15 cellular contexts compared by ENCODE assay signal in the genomic region with DNA sequence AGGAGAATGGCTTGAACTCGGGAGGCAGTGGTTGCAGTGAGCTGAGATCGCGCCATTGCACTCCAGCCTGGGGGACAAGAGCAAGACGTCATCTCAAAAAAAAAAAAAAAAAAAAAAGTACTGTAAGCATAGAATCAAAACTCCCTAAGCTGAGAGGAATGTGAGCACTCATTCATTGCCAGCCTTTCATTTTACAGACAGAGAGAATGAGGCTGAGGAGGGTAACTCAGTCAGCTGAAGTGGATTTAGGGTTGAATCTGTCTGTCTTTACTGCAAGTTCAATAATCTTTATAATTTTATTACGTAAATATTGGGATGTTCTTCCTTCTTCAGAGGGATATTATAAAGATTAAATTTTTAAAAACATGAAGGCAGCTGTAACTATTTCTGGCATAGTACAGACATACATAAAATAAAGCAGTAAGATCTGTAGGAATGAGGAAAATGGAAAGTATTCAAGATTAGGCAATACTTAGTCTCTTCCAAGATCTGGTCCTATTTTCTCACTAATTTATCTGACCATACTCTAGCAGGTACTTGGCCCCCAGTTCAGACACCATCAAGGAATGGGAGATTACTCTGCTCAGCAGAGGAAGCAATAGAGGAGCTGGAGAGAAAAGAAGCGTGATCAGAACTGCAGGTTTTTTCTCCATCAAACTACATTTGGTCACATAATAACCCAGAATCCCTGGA. TPM values are rescaled to one million over a fixed set of nuclear protein-coding genes. Genes with fewer than 3 reads are reported as not detected.
DNase-seq lines count a peak whose midpoint lies in the region; ATAC-seq and TF ChIP-seq lines count a peak whose summit lies in the region.
"Had no signal": no experiment of that assay in that cellular context is flagged by ENCODE, and none has a peak within 500 bp of the region (broad histone marks: within the 10 kb centered on the region; RNA-seq: fewer than 3 reads in every experiment).

No MANE protein-coding gene starts in this region.

- H4K5ac ChIP-seq in IMR-90 (ENCODE audit: low read depth, low read length) = no peak overlapping the region

- DNase-seq in IMR-90 = no peak
- DNase-seq in choroid plexus epithelial cell (ENCODE audit: low read depth) = peak; percentile 12
- peak; percentile 19 for DNase-seq in mesenchymal stem cell
- no peak for DNase-seq in type B pancreatic cell (ENCODE audit: extremely low spot score, unreplicated experiment)
- no peak for DNase-seq in activated CD8-positive, alpha-beta T cell treated with anti-CD3 and anti-CD28 coated beads, Interleukin-2, amount 10 ng/mL, durations not matched to agents 7 days and 5 days
- no peak for DNase-seq in heart right ventricle
- DNase-seq in stimulated activated naive CD8-positive, alpha-beta T cell treated with anti-CD3 and anti-CD28 coated beads, Interleukin-15, amount 100 ng/mL, for 72 hours = no peak
- DNase-seq: BE2C; CD4-positive, alpha-beta memory T cell; DMS79; GM23248 had no signal

- H4K91ac ChIP-seq in IMR-90 (ENCODE audit: insufficient read depth, low read depth, low read length) = no peak overlapping the region
- H4K91ac ChIP-seq in mesenchymal stem cell (ENCODE audit: low read length) = no peak overlapping the region

- TF ChIP-seq POLR2A in IMR-90 (IDR thresholded peaks at IDR 0.05; ENCODE audit: low read depth, low read length) = no peak

- no TSS peak for BruUV-seq in IMR-90 (replicated peaks; lab: Mats Ljungman, UMichigan)

- no peak overlapping the region for H2AFZ ChIP-seq in IMR-90 (replicated peaks; ENCODE audit: low read length, poor library complexity)
- H2AFZ ChIP-seq in mesenchymal stem cell (ENCODE audit: low read depth, low read length) = no peak overlapping the region
- H2AFZ ChIP-seq: GM23248 had no signal

- no peak overlapping the region for H3K4me3 Mint-ChIP-seq in type B pancreatic cell
- no peak overlapping the region for H3K4me3 Mint-ChIP-seq in activated CD8-positive, alpha-beta T cell treated with anti-CD3 and anti-CD28 coated beads, Interleukin-2, amount 10 ng/mL, durations not matched to agents 7 days and 5 days
- H3K4me3 Mint-ChIP-seq in stimulated activated naive CD8-positive, alpha-beta T cell treated with anti-CD3 and anti-CD28 coated beads, Interleukin-15, amount 100 ng/mL, for 72 hours = no peak overlapping the region
- H3K4me3 Mint-ChIP-seq: CD4-positive, alpha-beta memory T cell had no signal

- H3K23ac ChIP-seq in IMR-90 (ENCODE audit: low read depth, low read length) = no peak overlapping the region
- no peak overlapping the region for H3K23ac ChIP-seq in mesenchymal stem cell (ENCODE audit: low read length in 2 of 2)

- no peak overlapping the region for H2BK15ac ChIP-seq in IMR-90 (ENCODE audit: low read depth, low read length)
- no peak overlapping the region for H2BK15ac ChIP-seq in mesenchymal stem cell (ENCODE audit: low read depth, poor library complexity, severe bottlenecking)

- H3K27ac ChIP-seq in IMR-90 (ENCODE audit: insufficient read depth, low read length) = no peak overlapping the region
- H3K27ac ChIP-seq in mesenchymal stem cell (ENCODE audit: low read length, poor library complexity, severe bottlenecking) = no peak overlapping the region
- H3K27ac ChIP-seq in heart right ventricle = no peak overlapping the region
- H3K27ac ChIP-seq: C4-2B, GM23248, HL-60 had no signal

- CTCF ChIA-PET in IMR-90 (lab: Yijun Ruan, JAX) = no interaction called here
- CTCF ChIA-PET in activated CD8-positive, alpha-beta T cell treated with anti-CD3 and anti-CD28 coated beads, Interleukin-2, amount 10 ng/mL, durations not matched to agents 7 days and 5 days (lab: Charles Lee) = interaction anchor here (1.3 kb wide), 1 partner anchor 12 kb away, joined by 4 read pairs; no protein-coding TSS in a partner anchor

- no peak overlapping the region for H3K4me2 ChIP-seq in IMR-90 (ENCODE audit: low read depth, low read length)
- H3K4me2 ChIP-seq in mesenchymal stem cell (ENCODE audit: low read length, poor library complexity, severe bottlenecking) = no peak overlapping the region

- H3K4ac ChIP-seq in IMR-90 (ENCODE audit: low read depth, low read length) (no peak overlapping the region), mesenchymal stem cell (ENCODE audit: low read depth in 1 of 2, low read length in 2 of 2) (no peak overlapping the region)

- H3K4me3 ChIP-seq in IMR-90 (ENCODE audit: insufficient read depth, low read depth, low read length) (no peak overlapping the region), choroid plexus epithelial cell (ENCODE audit: low read depth, low read length) (no peak overlapping the region), mesenchymal stem cell (ENCODE audit: insufficient read depth in 1 of 2, low read depth in 1 of 2, low read length in 2 of 2) (no peak overlapping the region), heart right ventricle (no peak overlapping the region)
- H3K4me3 ChIP-seq: GM23248 had no signal

- H3K27me3 ChIP-seq in IMR-90 (ENCODE audit: control insufficient read depth, insufficient read depth, low read length) = no peaks in the 10 kb centered on the region
- H3K27me3 ChIP-seq in mesenchymal stem cell (ENCODE audit: control insufficient read depth in 1 of 2, insufficient read depth in 1 of 2, low read length in 2 of 2) = no peaks in the 10 kb centered on the region
- peaks cover 0 to 7% (median 0%) of the 10 kb centered on the region in 7 donors for H3K27me3 ChIP-seq in heart right ventricle
- H3K27me3 ChIP-seq: BE2C had no signal

- H3K9me3 ChIP-seq in IMR-90 (ENCODE audit: control insufficient read depth, insufficient read depth, low read length) = no peaks in the 10 kb centered on the region; the same call in 1 of the 2 replicates
- no peaks in the 10 kb centered on the region for H3K9me3 ChIP-seq in mesenchymal stem cell (ENCODE audit: control insufficient read depth, low read length)
- H3K9me3 ChIP-seq in heart right ventricle = no peaks in the 10 kb centered on the region
- H3K9me3 ChIP-seq: BE2C had no signal

- H3K18ac ChIP-seq in IMR-90 (ENCODE audit: low read depth, low read length) (no peak overlapping the region), mesenchymal stem cell (ENCODE audit: low read depth in 1 of 2, low read length in 2 of 2) (no peak overlapping the region)

- H3K27me3 Mint-ChIP-seq in type B pancreatic cell = peaks cover 6% of the 10 kb centered on the region
- H3K27me3 Mint-ChIP-seq in activated CD8-positive, alpha-beta T cell treated with anti-CD3 and anti-CD28 coated beads, Interleukin-2, amount 10 ng/mL, durations not matched to agents 7 days and 5 days (ENCODE audit: low read depth) = peaks cover 11% of the 10 kb centered on the region
- H3K27me3 Mint-ChIP-seq in stimulated activated naive CD8-positive, alpha-beta T cell treated with anti-CD3 and anti-CD28 coated beads, Interleukin-15, amount 100 ng/mL, for 72 hours = peaks cover 42% of the 10 kb centered on the region

- no peak overlapping the region for H3K9ac ChIP-seq in IMR-90 (ENCODE audit: low read depth, low read length)
- no peak overlapping the region for H3K9ac ChIP-seq in mesenchymal stem cell (ENCODE audit: low read length)
- H3K9ac ChIP-seq: GM23248 had no signal

- H2AK9ac ChIP-seq in IMR-90 (replicated peaks; ENCODE audit: low read depth, low read length, poor library complexity) = no peak overlapping the region

- H2BK12ac ChIP-seq in mesenchymal stem cell (ENCODE audit: low read length in 2 of 2) = no peak overlapping the region

- H2BK5ac ChIP-seq in IMR-90 (ENCODE audit: low read depth, low read length, poor library complexity, severe bottlenecking) = no peak overlapping the region
- H2BK5ac ChIP-seq in mesenchymal stem cell (ENCODE audit: low read depth, low read length, poor library complexity, severe bottlenecking) = no peak overlapping the region

- H2AK5ac ChIP-seq in IMR-90 (ENCODE audit: low read depth, low read length) = no peak overlapping the region
- no peak overlapping the region for H2AK5ac ChIP-seq in mesenchymal stem cell (ENCODE audit: low read length, severe bottlenecking)

- H3K9me3 Mint-ChIP-seq in type B pancreatic cell = no peaks in the 10 kb centered on the region
- H3K9me3 Mint-ChIP-seq in activated CD8-positive, alpha-beta T cell treated with anti-CD3 and anti-CD28 coated beads, Interleukin-2, amount 10 ng/mL, durations not matched to agents 7 days and 5 days (ENCODE audit: insufficient read depth) = no peaks in the 10 kb centered on the region
- no peaks in the 10 kb centered on the region for H3K9me3 Mint-ChIP-seq in stimulated activated naive CD8-positive, alpha-beta T cell treated with anti-CD3 and anti-CD28 coated beads, Interleukin-15, amount 100 ng/mL, for 72 hours
- H3K9me3 Mint-ChIP-seq: CD4-positive, alpha-beta memory T cell had no signal

- H3K4me1 ChIP-seq in IMR-90 (ENCODE audit: control insufficient read depth, insufficient read depth, low read length) (no peaks in the 10 kb centered on the region), mesenchymal stem cell (ENCODE audit: control insufficient read depth, insufficient read depth, low read depth, low read length) (no peaks in the 10 kb centered on the region), heart right ventricle (peaks cover 0 to 42% (median 0%) of the 10 kb centered on the region in 9 donors)
- H3K4me1 ChIP-seq: BE2C had no signal

- H3K4me1 Mint-ChIP-seq in type B pancreatic cell (ENCODE audit: unreplicated experiment) = no peaks in the 10 kb centered on the region
- no peaks in the 10 kb centered on the region for H3K4me1 Mint-ChIP-seq in activated CD8-positive, alpha-beta T cell treated with anti-CD3 and anti-CD28 coated beads, Interleukin-2, amount 10 ng/mL, durations not matched to agents 7 days and 5 days (ENCODE audit: low read depth)
- H3K4me1 Mint-ChIP-seq in stimulated activated naive CD8-positive, alpha-beta T cell treated with anti-CD3 and anti-CD28 coated beads, Interleukin-15, amount 100 ng/mL, for 72 hours = no peaks in the 10 kb centered on the region
- H3K4me1 Mint-ChIP-seq: CD4-positive, alpha-beta memory T cell had no signal

- H3K56ac ChIP-seq in IMR-90 (ENCODE audit: extremely low read depth, insufficient read depth, low read length) = no peak overlapping the region

- ATAC-seq in IMR-90 (ENCODE audit: low read depth) = no peak
- ATAC-seq in activated CD8-positive, alpha-beta T cell treated with anti-CD3 and anti-CD28 coated beads, Interleukin-2, amount 10 ng/mL, durations not matched to agents 7 days and 5 days = no peak
- no peak for ATAC-seq in heart right ventricle
- ATAC-seq in stimulated activated naive CD8-positive, alpha-beta T cell treated with anti-CD3 and anti-CD28 coated beads, Interleukin-15, amount 100 ng/mL, for 72 hours = no peak
- ATAC-seq: HCT116 had no signal

- no peak overlapping the region for H2BK120ac ChIP-seq in IMR-90 (ENCODE audit: low read depth, low read length)
- no peak overlapping the region for H2BK120ac ChIP-seq in mesenchymal stem cell (ENCODE audit: low read depth, low read length)

- no CpG with 5 or more reads among the region's 6 CpGs for WGBS in IMR-90 (ENCODE audit: extremely low coverage in 2 of 2, insufficient read length in 1 of 2), 2 experiments
- 75% methylated on average over 2 of the region's 6 CpGs for WGBS in mesenchymal stem cell
- 71 to 77% methylated on average over 6 of the region's 6 CpGs for WGBS in heart right ventricle, 2 donors

- H4K8ac ChIP-seq in IMR-90 (ENCODE audit: low read depth in 2 of 2, low read length in 2 of 2) (no peak overlapping the region), mesenchymal stem cell (ENCODE audit: low read length) (no peak overlapping the region)

- H3K36me3 Mint-ChIP-seq in type B pancreatic cell = no peaks in the 10 kb centered on the region
- no peaks in the 10 kb centered on the region for H3K36me3 Mint-ChIP-seq in activated CD8-positive, alpha-beta T cell treated with anti-CD3 and anti-CD28 coated beads, Interleukin-2, amount 10 ng/mL, durations not matched to agents 7 days and 5 days (ENCODE audit: low read depth)
- H3K36me3 Mint-ChIP-seq: CD4-positive, alpha-beta memory T cell had no signal

- intact Hi-C loops in IMR-90 (cut with micrococcal nuclease) (no loop called here), heart right ventricle (cut with DNase I) (no loop called here)

- H3K79me1 ChIP-seq in IMR-90 (ENCODE audit: low read depth in 1 of 2, low read length in 2 of 2) (no peaks in the 10 kb centered on the region), mesenchymal stem cell (replicated peaks; ENCODE audit: low read length, poor library complexity, severe bottlenecking) (no peaks in the 10 kb centered on the region)

- in situ Hi-C loops in IMR-90 (cut with MboI; ENCODE audit: low sequenced_read_pairs) = no loop called here

- no peaks in the 10 kb centered on the region; the same call in 1 of the 2 replicates for H3K9me1 ChIP-seq in IMR-90 (ENCODE audit: insufficient read depth, low read length)

- dilution Hi-C loops in IMR-90 (cut with HindIII; ENCODE audit: low sequenced_read_pairs, unreplicated experiment) = no loop called here

- POLR2A ChIA-PET in IMR-90 (lab: Charles Lee; ENCODE audit: unreplicated experiment) = no interaction called here
- POLR2A ChIA-PET in activated CD8-positive, alpha-beta T cell treated with anti-CD3 and anti-CD28 coated beads, Interleukin-2, amount 10 ng/mL, durations not matched to agents 7 days and 5 days (lab: Charles Lee) = no interaction called here

- H3K36me3 ChIP-seq in IMR-90 (ENCODE audit: control insufficient read depth, insufficient read depth, low read length) = no peaks in the 10 kb centered on the region
- H3K36me3 ChIP-seq in mesenchymal stem cell (ENCODE audit: control insufficient read depth in 1 of 2, insufficient read depth in 2 of 2, low read depth in 1 of 2, low read length in 2 of 2) = no peaks in the 10 kb centered on the region
- H3K36me3 ChIP-seq in heart right ventricle = no peaks in the 10 kb centered on the region
- H3K36me3 ChIP-seq: BE2C had no signal

- no peak for TF ChIP-seq RAD21 in IMR-90 (IDR thresholded peaks at IDR 0.05; ENCODE audit: low read length)

- peak overlapping the region; percentile 50 for H3K27ac Mint-ChIP-seq in type B pancreatic cell
- no peak overlapping the region for H3K27ac Mint-ChIP-seq in activated CD8-positive, alpha-beta T cell treated with anti-CD3 and anti-CD28 coated beads, Interleukin-2, amount 10 ng/mL, durations not matched to agents 7 days and 5 days
- no peak overlapping the region for H3K27ac Mint-ChIP-seq in stimulated activated naive CD8-positive, alpha-beta T cell treated with anti-CD3 and anti-CD28 coated beads, Interleukin-15, amount 100 ng/mL, for 72 hours

- H3K14ac ChIP-seq in IMR-90 (replicated peaks; ENCODE audit: low read depth, low read length) = no peak overlapping the region
- H3K14ac ChIP-seq in mesenchymal stem cell (ENCODE audit: low read length in 2 of 2) = no peak overlapping the region

- no peak for TF ChIP-seq CTCF in IMR-90 (conservative IDR thresholded peaks at IDR 0.05; ENCODE audit: low read depth, low read length)
- no peak for TF ChIP-seq CTCF in choroid plexus epithelial cell (conservative IDR thresholded peaks at IDR 0.05; ENCODE audit: low read depth, low read length)
- TF ChIP-seq CTCF in type B pancreatic cell (conservative IDR thresholded peaks at IDR 0.05) = no peak
- TF ChIP-seq CTCF in heart right ventricle (IDR thresholded peaks at IDR 0.05) = no peak

- no peaks in the 10 kb centered on the region for H4K20me1 ChIP-seq in IMR-90 (ENCODE audit: insufficient read depth, low read length)

- H2BK20ac ChIP-seq in IMR-90 (ENCODE audit: low read depth, low read length) = no peak overlapping the region

RNA-seq across cellular contexts. Expression of a gene that starts 24.1 kb away (rescaled TPM):
- total RNA-seq in IMR-90 (2012; rRNA removed) (not detected in 2 replicates), type B pancreatic cell (ENCODE audit: low replicate concordance) (not detected in 2 replicates), heart right ventricle (10 to 100 TPM in 1 of 10 donors, 1 to 10 TPM in 9; 1.9 to 18.9 (median 2.8) TPM)
- polyA plus RNA-seq in IMR-90 (2012; rRNA removed) (not detected in 2 replicates), heart right ventricle (1 to 10 TPM; 1.0 to 1.2 TPM)
- polyA plus RNA-seq in IMR-90 (2012; cell fraction: cytosol; rRNA removed) = not detected in 2 replicates
- not detected in 2 replicates for polyA plus RNA-seq in IMR-90 (2012; cell fraction: nucleus; rRNA removed; ENCODE audit: low replicate concordance)
- 0.08 TPM for polyA plus RNA-seq in mesenchymal stem cell (2013, experiment 1 of 2)
- 0.04 TPM for polyA plus RNA-seq in mesenchymal stem cell (2013, experiment 2 of 2)
- not detected for total RNA-seq in activated CD8-positive, alpha-beta T cell treated with anti-CD3 and anti-CD28 coated beads, Interleukin-2, amount 10 ng/mL, durations not matched to agents 7 days and 5 days
- total RNA-seq: G401, GM23248 had no signal
- polyA plus RNA-seq: GM23248 had no signal

RNA-seq across cellular contexts. Expression of a gene that starts 26.1 kb away (rescaled TPM):
- total RNA-seq in IMR-90 (2012; rRNA removed) (not detected in 2 replicates), type B pancreatic cell (ENCODE audit: low replicate concordance) (not detected in 2 replicates), heart right ventricle (not detected)
- polyA plus RNA-seq in IMR-90 (2012; rRNA removed) (not detected in 2 replicates), heart right ventricle (not detected)
- polyA plus RNA-seq in IMR-90 (2012; cell fraction: cytosol; rRNA removed) = not detected in 2 replicates
- polyA plus RNA-seq in IMR-90 (2012; cell fraction: nucleus; rRNA removed; ENCODE audit: low replicate concordance) = not detected in 2 replicates
- polyA plus RNA-seq in mesenchymal stem cell (2013, experiment 1 of 2) = not detected
- not detected for polyA plus RNA-seq in mesenchymal stem cell (2013, experiment 2 of 2)
- not detected for total RNA-seq in activated CD8-positive, alpha-beta T cell treated with anti-CD3 and anti-CD28 coated beads, Interleukin-2, amount 10 ng/mL, durations not matched to agents 7 days and 5 days
- total RNA-seq: CD4-positive, alpha-beta memory T cell; G401; GM23248 had no signal
- polyA plus RNA-seq: CD4-positive, alpha-beta memory T cell; GM23248 had no signal

RNA-seq across cellular contexts. Expression of a gene that starts 35.1 kb away (rescaled TPM):
- total RNA-seq in IMR-90 (2012; rRNA removed) = not detected in 2 replicates
- not detected in 2 replicates for polyA plus RNA-seq in IMR-90 (2012; rRNA removed)
- not detected in 2 replicates for polyA plus RNA-seq in IMR-90 (2012; cell fraction: cytosol; rRNA removed)
- not detected in 2 replicates for polyA plus RNA-seq in IMR-90 (2012; cell fraction: nucleus; rRNA removed; ENCODE audit: low replicate concordance)
- polyA plus RNA-seq in mesenchymal stem cell (2013, experiment 1 of 2) = not detected
- polyA plus RNA-seq in mesenchymal stem cell (2013, experiment 2 of 2) = not detected
- not detected in 2 replicates for total RNA-seq in type B pancreatic cell (ENCODE audit: low replicate concordance)
- not detected for total RNA-seq in activated CD8-positive, alpha-beta T cell treated with anti-CD3 and anti-CD28 coated beads, Interleukin-2, amount 10 ng/mL, durations not matched to agents 7 days and 5 days
- not detected for total RNA-seq in heart right ventricle
- not detected for polyA plus RNA-seq in heart right ventricle
- total RNA-seq: CD4-positive, alpha-beta memory T cell; G401; GM23248 had no signal
- polyA plus RNA-seq: CD4-positive, alpha-beta memory T cell; GM23248 had no signal

RNA-seq across cellular contexts. Expression of a gene that starts 52.5 kb away (rescaled TPM):
- total RNA-seq in IMR-90 (2012; rRNA removed) = not detected in 2 replicates
- polyA plus RNA-seq in IMR-90 (2012; rRNA removed) = not detected in 2 replicates
- not detected in 2 replicates for polyA plus RNA-seq in IMR-90 (2012; cell fraction: cytosol; rRNA removed)
- not detected in 2 replicates for polyA plus RNA-seq in IMR-90 (2012; cell fraction: nucleus; rRNA removed; ENCODE audit: low replicate concordance)
- polyA plus RNA-seq in mesenchymal stem cell (2013, experiment 1 of 2) = not detected
- not detected for polyA plus RNA-seq in mesenchymal stem cell (2013, experiment 2 of 2)
- not detected in 2 replicates for total RNA-seq in type B pancreatic cell (ENCODE audit: low replicate concordance)
- total RNA-seq in activated CD8-positive, alpha-beta T cell treated with anti-CD3 and anti-CD28 coated beads, Interleukin-2, amount 10 ng/mL, durations not matched to agents 7 days and 5 days = not detected
- not detected for total RNA-seq in heart right ventricle
- not detected for polyA plus RNA-seq in heart right ventricle
- total RNA-seq: CD4-positive, alpha-beta memory T cell; G401; GM23248 had no signal
- polyA plus RNA-seq: CD4-positive, alpha-beta memory T cell; GM23248 had no signal

Comparison
In these comparisons a context has a peak if more than half of its experiments do, and no peak if none do; other contexts are left out.
1. DNase-seq: peak in choroid plexus epithelial cell (single experiment) and mesenchymal stem cell (single experiment); none in IMR-90 (single experiment), type B pancreatic cell (single experiment), activated CD8-positive, alpha-beta T cell treated with anti-CD3 and anti-CD28 coated beads, Interleukin-2, amount 10 ng/mL, durations not matched to agents 7 days and 5 days (single experiment), heart right ventricle (0 of 2) and stimulated activated naive CD8-positive, alpha-beta T cell treated with anti-CD3 and anti-CD28 coated beads, Interleukin-15, amount 100 ng/mL, for 72 hours (0 of 2).